8 cellular contexts compared by ENCODE assay signal in the genomic region with DNA sequence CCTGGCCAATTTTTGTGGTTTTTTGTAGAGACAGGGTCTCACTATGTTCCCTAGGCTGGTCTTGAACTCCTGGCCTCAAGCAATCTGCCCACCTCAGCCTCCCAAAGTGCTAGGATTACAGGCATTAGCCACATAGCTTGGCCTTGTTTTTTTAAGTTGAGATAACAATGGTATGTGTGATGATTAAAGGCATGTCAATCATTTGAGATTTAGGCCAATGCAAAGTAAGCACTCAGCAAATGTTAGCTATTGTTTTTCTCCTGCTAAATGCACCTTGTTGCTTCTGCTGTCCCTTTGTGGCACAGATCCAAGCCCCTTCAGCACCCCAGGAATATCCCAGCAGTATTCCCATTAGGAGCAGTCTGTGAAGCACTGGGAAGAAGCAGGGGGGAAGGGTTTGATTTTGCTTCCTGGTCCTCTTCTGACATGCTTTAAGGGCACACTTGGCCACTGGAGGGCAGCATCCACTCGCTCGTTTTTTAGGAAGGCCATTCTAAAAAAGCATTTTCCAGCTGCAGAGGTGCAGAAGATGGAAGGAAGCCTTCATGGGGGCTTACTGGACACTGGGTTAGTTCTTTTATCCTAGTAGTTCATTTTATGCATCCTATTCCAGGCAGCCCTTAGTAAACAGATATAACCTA.
DNase-seq lines count a peak whose midpoint lies in the region; ATAC-seq and TF ChIP-seq lines count a peak whose summit lies in the region.

No MANE protein-coding gene starts in this region.

- no peak overlapping the region for H3K14ac ChIP-seq in IMR-90 (replicated peaks; ENCODE audit: low read depth, low read length)

- H3K4me3 ChIP-seq in IMR-90 (ENCODE audit: insufficient read depth, low read depth, low read length) (no peak overlapping the region), OCI-LY1 (ENCODE audit: low read depth, low read length, poor library complexity, severe bottlenecking) (no peak overlapping the region), esophagus muscularis mucosa (no peak overlapping the region)

- no peak overlapping the region for H2AK9ac ChIP-seq in IMR-90 (replicated peaks; ENCODE audit: low read depth, low read length, poor library complexity)

- H3K9me3 ChIP-seq in IMR-90 (ENCODE audit: control insufficient read depth, insufficient read depth, low read length) (peaks cover 6% of the 10 kb centered on the region), OCI-LY1 (ENCODE audit: low read length) (0 out of 2 replicates have a peak, but pooled peaks cover 2% of the 10 kb centered on the region), esophagus muscularis mucosa (peaks cover 0 to 17% (median 9%) of the 10 kb centered on the region in 4 donors)

- no peaks in the 10 kb centered on the region for H3K4me1 Mint-ChIP-seq in Calu3 (ENCODE audit: low read depth, unreplicated experiment)
- peaks cover 0 to 3% (median 0%) of the 10 kb centered on the region in 4 donors for H3K4me1 Mint-ChIP-seq in naive thymus-derived CD8-positive, alpha-beta T cell

- H2BK5ac ChIP-seq in IMR-90 (ENCODE audit: low read depth, low read length, poor library complexity, severe bottlenecking) = no peak overlapping the region

- intact Hi-C loops in Calu3 (cut with micrococcal nuclease; ENCODE audit: unreplicated experiment) = loop anchor here (1.0 kb wide), 1 partner anchor 244 kb away; no protein-coding TSS in a partner anchor
- intact Hi-C loops in IMR-90 (cut with micrococcal nuclease) = loop anchor here (1.0 to 5.0 kb wide), 4 partner anchors 48 to 484 kb away; partner anchors contain the start of gene ACTN1
- intact Hi-C loops in esophagus muscularis mucosa (cut with DNase I) = no loop called here

- H3K9ac ChIP-seq in IMR-90 (ENCODE audit: low read depth, low read length) (no peak overlapping the region), OCI-LY1 (ENCODE audit: low read length) (no peak overlapping the region)

- TF ChIP-seq CTCF in Calu3 (IDR thresholded peaks at IDR 0.05; ENCODE audit: unreplicated experiment) (peak; percentile 81), IMR-90 (conservative IDR thresholded peaks at IDR 0.05; ENCODE audit: low read depth, low read length) (peak; percentile 85), OCI-LY1 (IDR thresholded peaks at IDR 0.05; ENCODE audit: low read length) (peak; percentile 85), esophagus muscularis mucosa (IDR thresholded peaks at IDR 0.05) (peak; percentile 69 to 84 (median 81))

- no CpG with 5 or more reads among the region's 2 CpGs for WGBS in IMR-90 (ENCODE audit: extremely low coverage in 2 of 2, insufficient read length in 1 of 2), 2 experiments
- 13% methylated on average over 2 of the region's 2 CpGs for WGBS in esophagus muscularis mucosa

- H4K20me1 ChIP-seq in IMR-90 (ENCODE audit: insufficient read depth, low read length) (peaks cover 5% of the 10 kb centered on the region; the same call in 1 of the 2 replicates), OCI-LY1 (ENCODE audit: insufficient read depth, low read length) (no peaks in the 10 kb centered on the region)

- H3K4me1 ChIP-seq in IMR-90 (ENCODE audit: control insufficient read depth, insufficient read depth, low read length) (no peaks in the 10 kb centered on the region), OCI-LY1 (ENCODE audit: insufficient read depth, low read length, severe bottlenecking) (no peaks in the 10 kb centered on the region), esophagus muscularis mucosa (no peaks in the 10 kb centered on the region)

- H3K4ac ChIP-seq in IMR-90 (ENCODE audit: low read depth, low read length) = no peak overlapping the region

- ATAC-seq in IMR-90 (ENCODE audit: low read depth) (peak; percentile 73), GM21723 (IDR thresholded peaks at IDR 0.05; ENCODE audit: unreplicated experiment) (no peak)
- peak; percentile 65 to 70 for ATAC-seq in naive thymus-derived CD8-positive, alpha-beta T cell

- H3K27ac Mint-ChIP-seq in Calu3 (ENCODE audit: unreplicated experiment) = no peak overlapping the region
- peak overlapping the region in 3 of 10 donors; percentile 24 to 62 (median 53) for H3K27ac Mint-ChIP-seq in naive thymus-derived CD8-positive, alpha-beta T cell

- H3K27me3 Mint-ChIP-seq in Calu3 (ENCODE audit: unreplicated experiment) = no peaks in the 10 kb centered on the region
- H3K27me3 Mint-ChIP-seq in naive thymus-derived CD8-positive, alpha-beta T cell = no peaks in the 10 kb centered on the region

- BruUV-seq in Calu3 (replicated peaks; lab: Mats Ljungman, UMichigan) = no TSS peak
- BruUV-seq in IMR-90 (replicated peaks; lab: Mats Ljungman, UMichigan) = no TSS peak

- H2AFZ ChIP-seq in IMR-90 (replicated peaks; ENCODE audit: low read length, poor library complexity) = no peak overlapping the region
- H2AFZ ChIP-seq in OCI-LY1 (ENCODE audit: low read length) = no peak overlapping the region

- H3F3A ChIP-seq in OCI-LY1 (ENCODE audit: insufficient read depth, low read length) = no peaks in the 10 kb centered on the region

- no peak overlapping the region for H4K5ac ChIP-seq in IMR-90 (ENCODE audit: low read depth, low read length)

- peaks cover 19% of the 10 kb centered on the region for H3K36me3 Mint-ChIP-seq in Calu3 (ENCODE audit: insufficient read depth, unreplicated experiment)
- H3K36me3 Mint-ChIP-seq in naive thymus-derived CD8-positive, alpha-beta T cell = peaks cover 5 to 10% (median 8%) of the 10 kb centered on the region in 3 donors

- H3K9me1 ChIP-seq in IMR-90 (ENCODE audit: insufficient read depth, low read length) = peaks cover 4% of the 10 kb centered on the region; the same call in 1 of the 2 replicates

- no peak overlapping the region for H2AK5ac ChIP-seq in IMR-90 (ENCODE audit: low read depth, low read length)

- H3K36me3 ChIP-seq in IMR-90 (ENCODE audit: control insufficient read depth, insufficient read depth, low read length) (peaks cover 3% of the 10 kb centered on the region), OCI-LY1 (ENCODE audit: insufficient read depth, low read length) (no peaks in the 10 kb centered on the region), esophagus muscularis mucosa (peaks cover 0 to 3% (median 0%) of the 10 kb centered on the region in 4 donors)

- H4K91ac ChIP-seq in IMR-90 (ENCODE audit: insufficient read depth, low read depth, low read length) = no peak overlapping the region

- H4K8ac ChIP-seq in IMR-90 (ENCODE audit: low read depth in 2 of 2, low read length in 2 of 2) = 0 out of 4 replicates have a peak overlapping the region, but pooled peaks of 1 of the 2 experiments have one; percentile 33

- H3K4me3 Mint-ChIP-seq in Calu3 (ENCODE audit: low read depth, unreplicated experiment) = no peak overlapping the region
- H3K4me3 Mint-ChIP-seq in naive thymus-derived CD8-positive, alpha-beta T cell = peak overlapping the region in 1 of 10 donors; percentile 8

- no peak overlapping the region for H2BK15ac ChIP-seq in IMR-90 (ENCODE audit: low read depth, low read length)

- in situ Hi-C loops in IMR-90 (cut with MboI; ENCODE audit: low sequenced_read_pairs) = loop anchor here (10.0 kb wide), 1 partner anchor 242 kb away; no protein-coding TSS in a partner anchor

- dilution Hi-C loops in IMR-90 (cut with HindIII; ENCODE audit: low sequenced_read_pairs, unreplicated experiment) = no loop called here

- POLR2A ChIA-PET in IMR-90 (lab: Charles Lee; ENCODE audit: unreplicated experiment) = no interaction called here
- POLR2A ChIA-PET in naive thymus-derived CD8-positive, alpha-beta T cell (lab: Charles Lee) = no interaction called here

- TF ChIP-seq POLR2A in IMR-90 (IDR thresholded peaks at IDR 0.05; ENCODE audit: low read depth, low read length) = 0 out of 2 replicates have a peak, but pooled peaks have one; percentile 41
- no peak for TF ChIP-seq POLR2A in esophagus muscularis mucosa (IDR thresholded peaks at IDR 0.05; ENCODE audit: low read depth)

- CTCF ChIA-PET in Calu3 (lab: Charles Lee) (interaction anchor here (0.6 to 2.1 kb wide), 7 partner anchors 19 to 597 kb away, joined by 3 to 12 read pairs (median 4); no protein-coding TSS in a partner anchor), IMR-90 (lab: Yijun Ruan, JAX) (interaction anchor here (0.6 to 1.8 kb wide), 6 partner anchors 13 to 268 kb away, joined by 3 to 8 read pairs (median 3); no protein-coding TSS in a partner anchor)

- H3K9me2 ChIP-seq in OCI-LY1 (ENCODE audit: low read depth, low read length) = no peaks in the 10 kb centered on the region

- H3K4me2 ChIP-seq in IMR-90 (ENCODE audit: low read depth, low read length) (no peak overlapping the region), OCI-LY1 (ENCODE audit: low read length) (no peak overlapping the region)

- peak; percentile 75 for TF ChIP-seq RAD21 in IMR-90 (IDR thresholded peaks at IDR 0.05; ENCODE audit: low read length)

- H3K79me1 ChIP-seq in IMR-90 (ENCODE audit: low read depth in 1 of 2, low read length in 2 of 2) = peaks cover 0 to 3% of the 10 kb centered on the region in 2 experiments; a peak in 3 of 4 replicates

- H3K56ac ChIP-seq in IMR-90 (ENCODE audit: extremely low read depth, insufficient read depth, low read length) = no peak overlapping the region

- no peak overlapping the region for H2BK120ac ChIP-seq in IMR-90 (ENCODE audit: low read depth, low read length)

- H3K27ac ChIP-seq in IMR-90 (ENCODE audit: insufficient read depth, low read length) = no peak overlapping the region
- no peak overlapping the region for H3K27ac ChIP-seq in OCI-LY1 (ENCODE audit: low read depth, low read length, poor library complexity, severe bottlenecking)
- no peak overlapping the region for H3K27ac ChIP-seq in esophagus muscularis mucosa (replicated peaks in 1 of 4)

- H3K27me3 ChIP-seq in IMR-90 (ENCODE audit: control insufficient read depth, insufficient read depth, low read length) (no peaks in the 10 kb centered on the region), OCI-LY1 (ENCODE audit: insufficient read depth, low read length) (peaks cover 3% of the 10 kb centered on the region; the same call in 1 of the 2 replicates), esophagus muscularis mucosa (no peaks in the 10 kb centered on the region)

- H3K18ac ChIP-seq in IMR-90 (ENCODE audit: low read depth, low read length) = no peak overlapping the region

- H3K23ac ChIP-seq in IMR-90 (ENCODE audit: low read depth, low read length) = no peak overlapping the region

- TF ChIP-seq EP300 in esophagus muscularis mucosa (IDR thresholded peaks at IDR 0.05) = no peak

- H2BK20ac ChIP-seq in IMR-90 (ENCODE audit: low read depth, low read length) = no peak overlapping the region

- H3K79me2 ChIP-seq in OCI-LY1 (ENCODE audit: insufficient read depth, low read length) = no peaks in the 10 kb centered on the region

- DNase-seq in Calu3 = peak; percentile 82
- peak; percentile 81 for DNase-seq in IMR-90
- peak; percentile 58 for DNase-seq in activated T-cell treated with anti-CD3 and anti-CD28 coated beads for 1 hour (ENCODE audit: low read depth)
- no peak for DNase-seq in esophagus muscularis mucosa (ENCODE audit: extremely low spot score)
- DNase-seq in naive thymus-derived CD8-positive, alpha-beta T cell = peak; percentile 37 to 85 (median 52)
- DNase-seq in stimulated activated naive CD4-positive, alpha-beta T cell treated with Interleukin-2 at 50 U/mL for 16 hours (lab: John Stamatoyannopoulos, UW) = peak; percentile 51

- peaks cover 3% of the 10 kb centered on the region for H3K9me3 Mint-ChIP-seq in Calu3 (ENCODE audit: low read depth, unreplicated experiment)
- H3K9me3 Mint-ChIP-seq in naive thymus-derived CD8-positive, alpha-beta T cell = peaks cover 0 to 20% (median 8%) of the 10 kb centered on the region in 9 donors
